In genomic region chr4:112029642-112030235, GRCh38 we compare ENCODE assay signal across 23 cellular contexts.
A peak's percentile ranks its signal among the peaks of the same experiment; 100 is the strongest.
DNase-seq lines count a peak whose midpoint lies in the region; ATAC-seq, FAIRE-seq and TF ChIP-seq lines count a peak whose summit lies in the region.
"Had no signal": no experiment of that assay in that cellular context is flagged by ENCODE, and none has a peak within 500 bp of the region (broad histone marks: within the 10 kb centered on the region; RNA-seq: fewer than 3 reads in every experiment).

No MANE protein-coding gene starts in this region.

- H3K4me2 ChIP-seq in keratinocyte (ENCODE audit: control insufficient read depth, extremely low read depth, insufficient read depth, low read depth, low read length): peak overlapping the region; percentile 59
- H3K4me2 ChIP-seq: BLaER1 treated with 17β-estradiol and CSF1 and Interleukin-3, amounts not matched to agents 10 nM and 100 nM had no signal

- intact Hi-C loops in natural killer cell (cut with micrococcal nuclease): no loop called here
- intact Hi-C loops in activated CD4-positive, alpha-beta memory T cell treated with anti-CD3 and anti-CD28 coated beads for 36 hours (cut with micrococcal nuclease): no loop called here

- POLR2A ChIA-PET in HEK293 (lab: Yijun Ruan, JAX): no interaction called here
- POLR2A ChIA-PET in activated CD4-positive, alpha-beta memory T cell treated with anti-CD3 and anti-CD28 coated beads for 36 hours (lab: Charles Lee): no interaction called here

- peak; percentile 52 for DNase-seq in Daoy (ENCODE audit: low read depth)
- DNase-seq in adipocyte (ENCODE audit: low read depth): peak; percentile 43
- no peak for DNase-seq in keratinocyte (ENCODE audit: low read depth, low spot score)
- DNase-seq in natural killer cell: no peak
- no peak for DNase-seq in activated CD4-positive, alpha-beta memory T cell treated with anti-CD3 and anti-CD28 coated beads for 36 hours
- DNase-seq in kidney tubule cell (ENCODE audit: low spot score): no peak
- no peak for DNase-seq in NCI-H146 treated with DMSO at 0.1 percent for 48 hours (lab: John Stamatoyannopoulos, UW; ENCODE audit: unreplicated experiment)
- DNase-seq: activated CD4-positive, alpha-beta T cell treated with anti-CD3 and anti-CD28 coated beads, Interleukin-2, amount 50 U/mL, for 48 hours; activated naive CD4-positive, alpha-beta T cell treated with anti-CD3 and anti-CD28 coated beads, Interleukin-2, amount 50 U/mL, for 16 hours; activated T-cell treated with anti-CD3 and anti-CD28 coated beads, Interleukin-2, amount 50 U/mL, for 4 hours; cortex of kidney; DMS153; islet precursor cell; NCI-H2029 treated with DMSO at 0.1 percent for 48 hours; NK-92 treated with Interleukin-12 subunit alpha and Interleukin-12 subunit beta, amount 100 ng/mL, for 24 hours; RPMI8226; stimulated activated naive CD4-positive, alpha-beta T cell treated with Interleukin-2 at 50 U/mL for 16 hours; T-cell; upper lobe of left lung had no signal

- H3K9me3 ChIP-seq in HEK293 (ENCODE audit: control insufficient read depth, insufficient read depth, low read depth, low read length) (no peaks in the 10 kb centered on the region), adipocyte (ENCODE audit: control insufficient read depth, low read length) (no peaks in the 10 kb centered on the region), keratinocyte (ENCODE audit: control insufficient read depth, low read depth, low read length) (no peaks in the 10 kb centered on the region)
- H3K9me3 ChIP-seq: neutrophil, upper lobe of left lung had no signal

- H3K4me3 ChIP-seq in HEK293 (ENCODE audit: low read depth, low read length) (no peak overlapping the region), adipocyte (ENCODE audit: low read length) (no peak overlapping the region), keratinocyte (ENCODE audit: control insufficient read depth in 2 of 3, extremely low read depth in 1 of 3, insufficient read depth in 2 of 3, low read depth in 1 of 3, low read length in 3 of 3) (peak overlapping the region in 1 of 3 experiments; percentile 9)
- H3K4me3 ChIP-seq: BLaER1 treated with 17β-estradiol and CSF1 and Interleukin-3, amounts not matched to agents 10 nM and 100 nM; upper lobe of left lung had no signal

- H3K9me1 ChIP-seq in keratinocyte (ENCODE audit: control insufficient read depth, extremely low read depth, insufficient read depth, low read length): no peaks in the 10 kb centered on the region

- no peaks in the 10 kb centered on the region for H3K27me3 ChIP-seq in adipocyte (replicated peaks; ENCODE audit: control insufficient read depth, insufficient read depth, low read length)
- H3K27me3 ChIP-seq in keratinocyte (ENCODE audit: control insufficient read depth, extremely low read depth, insufficient read depth, low read length): no peaks in the 10 kb centered on the region
- H3K27me3 ChIP-seq: BLaER1 treated with 17β-estradiol and CSF1 and Interleukin-3, amounts not matched to agents 10 nM and 100 nM; upper lobe of left lung had no signal

- no peaks in the 10 kb centered on the region for H4K20me1 ChIP-seq in keratinocyte (ENCODE audit: control insufficient read depth, extremely low read depth, insufficient read depth, low read length)
- H4K20me1 ChIP-seq: BLaER1 treated with 17β-estradiol and CSF1 and Interleukin-3, amounts not matched to agents 10 nM and 100 nM had no signal

- H3K4me1 ChIP-seq in HEK293 (ENCODE audit: control insufficient read depth, insufficient read depth, low read length) (no peaks in the 10 kb centered on the region), adipocyte (ENCODE audit: control insufficient read depth, insufficient read depth, low read length) (peaks cover 11% of the 10 kb centered on the region), keratinocyte (ENCODE audit: control insufficient read depth, extremely low read depth, insufficient read depth, low read length) (peaks cover 5% of the 10 kb centered on the region)
- H3K4me1 ChIP-seq: BLaER1 treated with 17β-estradiol and CSF1 and Interleukin-3, amounts not matched to agents 10 nM and 100 nM; upper lobe of left lung had no signal

- H3K9me3 Mint-ChIP-seq in natural killer cell: peaks cover 0 to 2% of the 10 kb centered on the region in 2 donors
- no peaks in the 10 kb centered on the region for H3K9me3 Mint-ChIP-seq in activated CD4-positive, alpha-beta memory T cell treated with anti-CD3 and anti-CD28 coated beads for 36 hours

- no peak for FAIRE-seq in keratinocyte (lab: Jason Lieb, UNC)
- FAIRE-seq: GM18507 had no signal

- no peaks in the 10 kb centered on the region for H3K36me3 Mint-ChIP-seq in natural killer cell
- H3K36me3 Mint-ChIP-seq in activated CD4-positive, alpha-beta memory T cell treated with anti-CD3 and anti-CD28 coated beads for 36 hours: no peaks in the 10 kb centered on the region
- H3K36me3 Mint-ChIP-seq: T-cell had no signal

- H3K27ac Mint-ChIP-seq in natural killer cell: no peak overlapping the region
- H3K27ac Mint-ChIP-seq in activated CD4-positive, alpha-beta memory T cell treated with anti-CD3 and anti-CD28 coated beads for 36 hours: no peak overlapping the region
- H3K27ac Mint-ChIP-seq: T-cell had no signal

- H3K36me3 ChIP-seq in HEK293 (ENCODE audit: control insufficient read depth in 2 of 2, insufficient read depth in 1 of 2, low read length in 2 of 2) (no peaks in the 10 kb centered on the region), adipocyte (ENCODE audit: control insufficient read depth, insufficient read depth, low read length, severe bottlenecking) (no peaks in the 10 kb centered on the region), keratinocyte (ENCODE audit: control insufficient read depth in 2 of 2, extremely low read depth in 1 of 2, insufficient read depth in 2 of 2, low read length in 2 of 2) (no peaks in the 10 kb centered on the region)
- H3K36me3 ChIP-seq: BLaER1 treated with 17β-estradiol and CSF1 and Interleukin-3, amounts not matched to agents 10 nM and 100 nM; neutrophil; upper lobe of left lung had no signal

- no peaks in the 10 kb centered on the region for H3K4me1 Mint-ChIP-seq in natural killer cell
- no peaks in the 10 kb centered on the region for H3K4me1 Mint-ChIP-seq in activated CD4-positive, alpha-beta memory T cell treated with anti-CD3 and anti-CD28 coated beads for 36 hours (ENCODE audit: low read depth)
- H3K4me1 Mint-ChIP-seq: T-cell had no signal

- CTCF ChIA-PET in HEK293 (lab: Yijun Ruan, JAX): interaction anchor here (0.5 to 1.2 kb wide), 6 partner anchors 10 to 388 kb away, joined by 3 to 4 read pairs (median 3); no protein-coding TSS in a partner anchor
- CTCF ChIA-PET in activated CD4-positive, alpha-beta memory T cell treated with anti-CD3 and anti-CD28 coated beads for 36 hours (lab: Charles Lee): no interaction called here

- H2AFZ ChIP-seq in keratinocyte (ENCODE audit: control insufficient read depth, low read length): no peak overlapping the region

- H3K27ac ChIP-seq in HEK293 (ENCODE audit: extremely low read depth, low read depth, low read length): no peak overlapping the region
- no peak overlapping the region for H3K27ac ChIP-seq in keratinocyte (ENCODE audit: control insufficient read depth, insufficient read depth, low read length)
- H3K27ac ChIP-seq: BLaER1 treated with 17β-estradiol and CSF1 and Interleukin-3, amounts not matched to agents 10 nM and 100 nM; neutrophil; upper lobe of left lung had no signal

- no peak for TF ChIP-seq CTCF in HEK293 (tag by site-specific recombination; IDR thresholded peaks at IDR 0.05)
- no peak for TF ChIP-seq CTCF in keratinocyte (optimal IDR thresholded peaks at IDR 0.05 in 1 of 3, IDR thresholded peaks at IDR 0.05 in 1 of 3, conservative IDR thresholded peaks at IDR 0.05 in 1 of 3; ENCODE audit: extremely low read depth in 1 of 3, insufficient read depth in 2 of 3, low read length in 3 of 3)
- TF ChIP-seq CTCF in natural killer cell (IDR thresholded peaks at IDR 0.05): no peak

- peaks cover 3 to 9% of the 10 kb centered on the region in 2 donors for H3K27me3 Mint-ChIP-seq in natural killer cell (ENCODE audit: low read depth in 2 of 2)
- peaks cover 11% of the 10 kb centered on the region for H3K27me3 Mint-ChIP-seq in activated CD4-positive, alpha-beta memory T cell treated with anti-CD3 and anti-CD28 coated beads for 36 hours

- H3K9ac ChIP-seq in adipocyte (ENCODE audit: low read length) (no peak overlapping the region), keratinocyte (ENCODE audit: control insufficient read depth, extremely low read depth, insufficient read depth, low read length) (no peak overlapping the region)
- H3K9ac ChIP-seq: BLaER1 treated with 17β-estradiol and CSF1 and Interleukin-3, amounts not matched to agents 10 nM and 100 nM had no signal

- H3K79me2 ChIP-seq in keratinocyte (ENCODE audit: control insufficient read depth, insufficient read depth, low read length): no peaks in the 10 kb centered on the region

- no peak for ATAC-seq in natural killer cell
- ATAC-seq: activated T-cell treated with anti-CD3 and anti-CD28 coated beads, Interleukin-2, amount 50 U/mL, for 4 hours; T-cell had no signal

- dilution Hi-C loops in keratinocyte (cut with MboI; ENCODE audit: extremely low pct_ligation_motif_present, low sequenced_read_pairs): no loop called here

- no peak overlapping the region for H3K4me3 Mint-ChIP-seq in natural killer cell
- H3K4me3 Mint-ChIP-seq in activated CD4-positive, alpha-beta memory T cell treated with anti-CD3 and anti-CD28 coated beads for 36 hours: no peak overlapping the region
- H3K4me3 Mint-ChIP-seq: activated T-cell treated with anti-CD3 and anti-CD28 coated beads, Interleukin-2, amount 50 U/mL, for 4 hours; T-cell had no signal

TF ChIP-seq in HEK293, 187 proteins besides CTCF, POLR2A, EP300 and RAD21 (continues in another document):
- peak; percentile 34; the same call in 1 of the 2 replicates for TF ChIP-seq ZNF660 (tag by site-specific recombination; IDR thresholded peaks at IDR 0.05)
- TF ChIP-seq ZNF449 (tag by site-specific recombination; IDR thresholded peaks at IDR 0.05): no peak
- no peak for TF ChIP-seq MZF1 (tag by site-specific recombination; IDR thresholded peaks at IDR 0.05; ENCODE audit: borderline replicate concordance)

Comparison
In these comparisons a context has a peak if more than half of its experiments do, and no peak if none do; other contexts are left out.
1. DNase-seq: peak in Daoy (single experiment) and adipocyte (single experiment); none in keratinocyte (single experiment), natural killer cell (single experiment), activated CD4-positive, alpha-beta memory T cell treated with anti-CD3 and anti-CD28 coated beads for 36 hours (single experiment), kidney tubule cell (single experiment) and NCI-H146 treated with DMSO at 0.1 percent for 48 hours (single experiment).